ENCODE assay signal across 20 cellular contexts in the genomic region with DNA sequence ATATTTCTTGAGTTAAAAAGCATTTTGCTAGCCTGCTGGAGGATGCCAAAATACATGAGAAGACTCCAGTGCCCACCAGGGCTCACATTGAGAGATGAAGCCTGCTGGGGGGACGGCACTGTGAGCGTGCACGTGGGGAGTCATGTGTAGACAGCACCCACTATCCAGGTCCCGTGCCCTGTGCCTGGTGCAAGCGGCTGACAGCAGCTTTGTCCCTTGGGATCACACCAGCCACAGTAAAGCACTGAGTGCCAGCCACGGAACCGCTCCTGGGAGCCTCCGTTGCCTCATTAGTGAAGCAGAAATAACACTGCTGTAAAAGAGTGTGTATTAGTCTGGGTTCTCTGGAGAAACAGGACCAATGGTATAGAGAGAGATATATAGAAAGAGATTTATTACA.
DNase-seq lines count a peak whose midpoint lies in the region; ATAC-seq and TF ChIP-seq lines count a peak whose summit lies in the region.
"Had no signal": no experiment of that assay in that cellular context is flagged by ENCODE, and none has a peak within 500 bp of the region (broad histone marks: within the 10 kb centered on the region; RNA-seq: fewer than 3 reads in every experiment).

No MANE protein-coding gene starts in this region.

- peak overlapping the region; percentile 64 for H3K27ac Mint-ChIP-seq in nephron progenitor cell
- H3K27ac Mint-ChIP-seq: CD14-positive monocyte; CD4-positive, alpha-beta memory T cell; HFFc6 had no signal

- no peak overlapping the region for H3K4me3 Mint-ChIP-seq in nephron progenitor cell
- H3K4me3 Mint-ChIP-seq: CD14-positive monocyte; CD4-positive, alpha-beta memory T cell; HFFc6 had no signal

- no peaks in the 10 kb centered on the region for H3K36me3 Mint-ChIP-seq in nephron progenitor cell (ENCODE audit: low read depth)
- H3K36me3 Mint-ChIP-seq: CD14-positive monocyte; CD4-positive, alpha-beta memory T cell had no signal

- ATAC-seq in left ventricle myocardium superior (no peak), GM21526 (IDR thresholded peaks at IDR 0.05; ENCODE audit: low FRiP score, unreplicated experiment) (no peak), HG03135 (IDR thresholded peaks at IDR 0.05; ENCODE audit: unreplicated experiment) (no peak)
- ATAC-seq: A549 had no signal

- DNase-seq in cardiac septum (ENCODE audit: low spot score) (peak; percentile 43), left ventricle myocardium superior (no peak), NCI-H2171 (lab: John Stamatoyannopoulos, UW) (peak; percentile 63), nephron progenitor cell (no peak)
- DNase-seq in activated T-cell treated with anti-CD3 and anti-CD28 coated beads, Interleukin-2, amount 50 U/mL, for 48 hours: no peak
- DNase-seq: 8988T; ACHN; AML-193; Calu3; CD4-positive, alpha-beta memory T cell; COR-L47; DMS53; DMS79 treated with DMSO at 0.1 percent for 48 hours; GF-D8; GOT3; HFFc6 had no signal

- H3K4me1 Mint-ChIP-seq in nephron progenitor cell: peaks cover 41% of the 10 kb centered on the region
- H3K4me1 Mint-ChIP-seq: CD14-positive monocyte had no signal

- no peaks in the 10 kb centered on the region for H3K9me3 Mint-ChIP-seq in nephron progenitor cell
- H3K9me3 Mint-ChIP-seq: CD4-positive, alpha-beta memory T cell; HFFc6 had no signal

- TF ChIP-seq CTCF in nephron progenitor cell (IDR thresholded peaks at IDR 0.05): no peak

- no peaks in the 10 kb centered on the region for H3K27me3 Mint-ChIP-seq in nephron progenitor cell (ENCODE audit: low read depth, poor library complexity)

- intact Hi-C loops in cardiac septum (cut with DNase I) (no loop called here), left ventricle myocardium superior (cut with micrococcal nuclease) (no loop called here)

Comparison
In these comparisons a context has a peak if more than half of its experiments do, and no peak if none do; other contexts are left out.
1. DNase-seq: peak in cardiac septum (single experiment) and NCI-H2171 (single experiment); none in left ventricle myocardium superior (single experiment), nephron progenitor cell (single experiment) and activated T-cell treated with anti-CD3 and anti-CD28 coated beads, Interleukin-2, amount 50 U/mL, for 48 hours (0 of 2).